ENCODE assay signal across 8 cellular contexts in genomic region chr14:61568572-61569011, GRCh38.
DNase-seq lines count a peak whose midpoint lies in the region; ATAC-seq and TF ChIP-seq lines count a peak whose summit lies in the region.

No MANE protein-coding gene starts in this region.

- no peak for TF ChIP-seq CTCF in left lung (IDR thresholded peaks at IDR 0.05)

- TF ChIP-seq POLR2A in Raji (IDR thresholded peaks at IDR 0.05; ENCODE audit: insufficient read depth, low read depth, low read length): peak; percentile 49

- peak; percentile 56 to 73 for DNase-seq in NCI-H524 (lab: John Stamatoyannopoulos, UW)
- no peak for DNase-seq in NCI-H524 treated with DMSO at 0.1 percent for 48 hours (lab: John Stamatoyannopoulos, UW)
- DNase-seq in astrocyte of the hippocampus (ENCODE audit: low read depth, low spot score): peak; percentile 50
- DNase-seq in left lung: peak; percentile 63 to 86
- peak; percentile 14 to 16 for DNase-seq in stimulated activated CD8-positive, alpha-beta memory T cell treated with anti-CD3 and anti-CD28 coated beads, Interleukin-7, amount 100 ng/mL, for 1 hour (ENCODE audit: low read depth in 2 of 2)
- DNase-seq in NCI-H446 (lab: John Stamatoyannopoulos, UW): no peak

- intact Hi-C loops in left lung (cut with DNase I): loop anchor here in 1 of 2 donors (10.0 kb wide), 2 partner anchors 94 to 126 kb away; partner anchors contain the start of gene HIF1A

- ATAC-seq in HG03095 (IDR thresholded peaks at IDR 0.05; ENCODE audit: unreplicated experiment) (peak; percentile 82), left lung (peak; percentile 52)

- no peaks in the 10 kb centered on the region for H3K36me3 ChIP-seq in left lung

- H3K4me3 ChIP-seq in left lung: peak overlapping the region in 1 of 2 donors; percentile 22

- H3K4me1 ChIP-seq in left lung: peaks cover 30 to 98% of the 10 kb centered on the region in 2 donors

- no peaks in the 10 kb centered on the region for H3K27me3 ChIP-seq in left lung

- no peaks in the 10 kb centered on the region for H3K9me3 ChIP-seq in left lung

- H3K27ac ChIP-seq in left lung: peak overlapping the region; percentile 40 to 94

Comparison
In these comparisons a context has a peak if more than half of its experiments do, and no peak if none do; other contexts are left out.
1. DNase-seq: peak in NCI-H524 (2 of 2), astrocyte of the hippocampus (single experiment), left lung (2 of 2) and stimulated activated CD8-positive, alpha-beta memory T cell treated with anti-CD3 and anti-CD28 coated beads, Interleukin-7, amount 100 ng/mL, for 1 hour (2 of 2); none in NCI-H524 treated with DMSO at 0.1 percent for 48 hours (single experiment) and NCI-H446 (0 of 2).